In the genomic region with DNA sequence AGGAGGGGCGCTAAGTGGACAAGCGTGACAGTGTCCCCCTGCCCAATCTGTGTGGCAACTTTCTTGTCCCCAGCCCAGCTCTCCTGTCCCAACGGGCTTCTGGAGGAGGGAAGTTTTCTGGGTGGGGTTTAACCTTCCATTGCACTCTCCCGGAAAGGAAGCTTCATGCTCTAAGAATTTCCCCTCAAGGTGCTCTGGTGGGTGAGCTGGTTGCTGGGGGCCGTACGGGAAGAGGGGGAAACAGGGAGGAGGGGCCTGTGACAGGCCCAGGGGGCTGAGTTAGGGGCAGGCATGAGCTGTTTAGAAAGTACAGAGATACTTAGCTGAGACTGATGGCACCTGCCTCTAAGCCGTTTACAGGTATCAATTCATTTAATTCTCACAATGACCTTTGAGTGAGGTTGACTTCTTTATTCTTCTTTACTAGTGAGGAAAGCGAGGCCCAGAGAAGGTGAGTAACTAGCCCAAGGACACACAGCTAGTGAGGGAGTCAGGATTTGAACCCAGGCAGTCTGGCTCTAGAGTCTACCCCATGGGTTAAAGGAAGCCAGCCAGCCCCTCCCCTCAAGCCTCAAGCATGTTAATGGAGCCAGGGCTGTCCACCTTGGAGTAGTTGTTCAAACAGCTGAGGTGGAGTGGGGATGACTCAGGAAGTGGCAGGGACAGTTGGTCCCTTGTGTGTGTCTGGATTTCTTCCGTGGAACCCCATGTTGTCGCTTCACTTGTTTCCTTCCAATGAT, we compare ENCODE assay signal across 12 cellular contexts. TPM values are rescaled to one million over a fixed set of nuclear protein-coding genes. Genes with fewer than 3 reads are reported as not detected.
A peak's percentile ranks its signal among the peaks of the same experiment; 100 is the strongest.
DNase-seq lines count a peak whose midpoint lies in the region; ATAC-seq and TF ChIP-seq lines count a peak whose summit lies in the region.
"Had no signal": no experiment of that assay in that cellular context is flagged by ENCODE, and none has a peak within 500 bp of the region (broad histone marks: within the 10 kb centered on the region; RNA-seq: fewer than 3 reads in every experiment).

No MANE protein-coding gene starts in this region.

- POLR2A ChIA-PET in CD8-positive, alpha-beta memory T cell (lab: Charles Lee), result interaction anchor here (0.9 to 1.3 kb wide), 3 partner anchors 37 to 56 kb away, joined by 3 to 4 read pairs (median 4); no protein-coding TSS in a partner anchor

- no peak for ATAC-seq in effector memory CD8-positive, alpha-beta T cell (replicated peaks)
- no peak for ATAC-seq in GM21381 (IDR thresholded peaks at IDR 0.05; ENCODE audit: unreplicated experiment)
- ATAC-seq in GM21717 (IDR thresholded peaks at IDR 0.05; ENCODE audit: unreplicated experiment), result no peak
- ATAC-seq in omental fat pad (ENCODE audit: low FRiP score), result no peak

- H3K27me3 ChIP-seq in CD8-positive, alpha-beta memory T cell (ENCODE audit: insufficient read depth, low read length, poor library complexity, severe bottlenecking), result no peaks in the 10 kb centered on the region
- H3K27me3 ChIP-seq in prostate gland (replicated peaks; ENCODE audit: insufficient read depth), result no peaks in the 10 kb centered on the region

- no peaks in the 10 kb centered on the region for H3K36me3 ChIP-seq in CD8-positive, alpha-beta memory T cell (ENCODE audit: insufficient read depth, low read length)
- H3K36me3 ChIP-seq in prostate gland, result peaks cover 0 to 2% of the 10 kb centered on the region in 2 donors

- intact Hi-C loops in prostate gland (cut with DNase I), result loop anchor here (5.0 kb wide), 2 partner anchors 55 to 135 kb away; no protein-coding TSS in a partner anchor

- TF ChIP-seq POLR2A in prostate gland (IDR thresholded peaks at IDR 0.05), result no peak

- CTCF ChIA-PET in CD8-positive, alpha-beta memory T cell (lab: Charles Lee), result interaction anchor here (0.8 to 6.4 kb wide), 8 partner anchors 9 to 88 kb away, joined by 3 to 215 read pairs (median 50); a partner anchor contains a TSS

- no peaks in the 10 kb centered on the region for H3K36me3 Mint-ChIP-seq in CD8-positive, alpha-beta memory T cell
- H3K36me3 Mint-ChIP-seq in effector memory CD8-positive, alpha-beta T cell (ENCODE audit: insufficient read depth), result peaks cover 28% of the 10 kb centered on the region
- no peaks in the 10 kb centered on the region for H3K36me3 Mint-ChIP-seq in HFFc6 (ENCODE audit: low read depth)

- no peak overlapping the region for H3K27ac ChIP-seq in CD8-positive, alpha-beta memory T cell (ENCODE audit: low read depth, low read length)
- H3K27ac ChIP-seq in prostate gland, result peak overlapping the region; percentile 20 to 39

- DNase-seq in CD8-positive, alpha-beta memory T cell, result no peak
- peak; percentile 64 for DNase-seq in M059J (ENCODE audit: low read depth)
- DNase-seq in effector memory CD8-positive, alpha-beta T cell, result no peak
- DNase-seq in prostate gland (ENCODE audit: low spot score), result no peak
- no peak for DNase-seq in HFFc6
- DNase-seq in omental fat pad (ENCODE audit: low spot score), result no peak
- DNase-seq: NCI-H2227 treated with DMSO at 0.1 percent for 48 hours; stimulated activated CD8-positive, alpha-beta memory T cell treated with anti-CD3 and anti-CD28 coated beads, Interleukin-4, amount 100 ng/mL, for 48 hours had no signal

- no peaks in the 10 kb centered on the region for H3K9me3 ChIP-seq in CD8-positive, alpha-beta memory T cell (ENCODE audit: low read length)
- no peaks in the 10 kb centered on the region for H3K9me3 ChIP-seq in prostate gland

- peaks cover 43 to 57% (median 45%) of the 10 kb centered on the region in 3 donors for H3K4me1 Mint-ChIP-seq in CD8-positive, alpha-beta memory T cell
- peaks cover 55 to 56% of the 10 kb centered on the region in 2 donors for H3K4me1 Mint-ChIP-seq in effector memory CD8-positive, alpha-beta T cell (ENCODE audit: low read depth in 2 of 2)
- H3K4me1 Mint-ChIP-seq in HFFc6 (ENCODE audit: low read depth), result peaks cover 31% of the 10 kb centered on the region

- H3K27ac Mint-ChIP-seq in CD8-positive, alpha-beta memory T cell, result peak overlapping the region in 7 of 8 donors; percentile 71 to 96 (median 87)
- H3K27ac Mint-ChIP-seq in effector memory CD8-positive, alpha-beta T cell, result peak overlapping the region in 1 of 2 donors; percentile 90
- no peak overlapping the region for H3K27ac Mint-ChIP-seq in HFFc6

- H3K4me1 ChIP-seq in CD8-positive, alpha-beta memory T cell (ENCODE audit: insufficient read depth, low read length), result peaks cover 29% of the 10 kb centered on the region
- H3K4me1 ChIP-seq in prostate gland (replicated peaks), result no peaks in the 10 kb centered on the region

- no peak overlapping the region for H3K4me3 ChIP-seq in CD8-positive, alpha-beta memory T cell (ENCODE audit: low read length)
- no peak overlapping the region for H3K4me3 ChIP-seq in prostate gland

- peaks cover 0 to 2% of the 10 kb centered on the region in 2 donors for H3K27me3 Mint-ChIP-seq in CD8-positive, alpha-beta memory T cell
- no peaks in the 10 kb centered on the region for H3K27me3 Mint-ChIP-seq in effector memory CD8-positive, alpha-beta T cell
- peaks cover 7% of the 10 kb centered on the region for H3K27me3 Mint-ChIP-seq in HFFc6 (ENCODE audit: insufficient read depth)

- H3K9me3 Mint-ChIP-seq in CD8-positive, alpha-beta memory T cell, result no peaks in the 10 kb centered on the region
- no peaks in the 10 kb centered on the region for H3K9me3 Mint-ChIP-seq in effector memory CD8-positive, alpha-beta T cell
- H3K9me3 Mint-ChIP-seq in HFFc6, result no peaks in the 10 kb centered on the region

- 63% methylated on average over 10 of the region's 10 CpGs for WGBS in prostate gland

- H3K4me3 Mint-ChIP-seq in CD8-positive, alpha-beta memory T cell, result peak overlapping the region in 5 of 7 donors; percentile 64 to 88 (median 77)
- peak overlapping the region; percentile 73 to 78 for H3K4me3 Mint-ChIP-seq in effector memory CD8-positive, alpha-beta T cell
- H3K4me3 Mint-ChIP-seq in HFFc6, result no peak overlapping the region

- TF ChIP-seq CTCF in prostate gland (IDR thresholded peaks at IDR 0.05) (no peak), HFFc6 (IDR thresholded peaks at IDR 0.05) (no peak), omental fat pad (IDR thresholded peaks at IDR 0.05) (no peak)

RNA-seq across cellular contexts. Expression of a gene that starts 18.9 kb away (rescaled TPM):
- total RNA-seq in CD8-positive, alpha-beta memory T cell, result 10 to 100 TPM; 25.8 to 29.8 TPM
- 51.9 TPM for polyA plus RNA-seq in CD8-positive, alpha-beta memory T cell
- total RNA-seq in M059J (2014; rRNA removed; shearing (Covaris generic)), result 16.2 and 20.6 TPM in 2 replicates
- total RNA-seq in prostate gland (100 to 1,000 TPM in 1 of 2 donors, 10 to 100 TPM in 1; 78.5 to 347 TPM), omental fat pad (10 to 100 TPM; 15.3 to 99.1 (median 70.5) TPM)
- total RNA-seq in HFFc6 (2021; fragmentation: NEBNext Ultra II Directional; extraction: Animal tissue kit (Norgen Biotek cat#: 25700)), result 1 to 10 TPM in 1 of 6 experiments, under 1 TPM in 5; 0.18 to 1.4 (median 0.50) TPM

RNA-seq across cellular contexts. Expression of a gene that starts 20.8 kb away (rescaled TPM):
- not detected for total RNA-seq in CD8-positive, alpha-beta memory T cell
- not detected for polyA plus RNA-seq in CD8-positive, alpha-beta memory T cell
- not detected in 2 replicates for total RNA-seq in M059J (2014; rRNA removed; shearing (Covaris generic))
- total RNA-seq in prostate gland, result not detected
- not detected for total RNA-seq in HFFc6 (2021; fragmentation: NEBNext Ultra II Directional; extraction: Animal tissue kit (Norgen Biotek cat#: 25700))
- 10 to 100 TPM in 1 of 4 donors, 1 to 10 TPM in 3; 2.3 to 17.7 (median 4.4) TPM for total RNA-seq in omental fat pad
- total RNA-seq: G401; T-helper 2 cell treated with Interferon-gamma antibody and Interleukin-4, amounts not matched to agents 100 ng/mL and 5 ng/mL, for 36 hours had no signal

RNA-seq across cellular contexts. Expression of a gene that starts 47.3 kb away (rescaled TPM):
- not detected for total RNA-seq in CD8-positive, alpha-beta memory T cell
- not detected for polyA plus RNA-seq in CD8-positive, alpha-beta memory T cell
- total RNA-seq in M059J (2014; rRNA removed; shearing (Covaris generic)), result not detected in 2 replicates
- 1 to 10 TPM in 1 of 2 donors, not detected in 1; 5.5 TPM for total RNA-seq in prostate gland
- not detected for total RNA-seq in HFFc6 (2021; fragmentation: NEBNext Ultra II Directional; extraction: Animal tissue kit (Norgen Biotek cat#: 25700))
- total RNA-seq in omental fat pad, result under 1 TPM in 1 of 4 donors, not detected in 3; 0.65 TPM
- total RNA-seq: G401; T-helper 2 cell treated with Interferon-gamma antibody and Interleukin-4, amounts not matched to agents 100 ng/mL and 5 ng/mL, for 36 hours had no signal
